Comparison of ENCODE assay signal across 15 cellular contexts in the genomic region with DNA sequence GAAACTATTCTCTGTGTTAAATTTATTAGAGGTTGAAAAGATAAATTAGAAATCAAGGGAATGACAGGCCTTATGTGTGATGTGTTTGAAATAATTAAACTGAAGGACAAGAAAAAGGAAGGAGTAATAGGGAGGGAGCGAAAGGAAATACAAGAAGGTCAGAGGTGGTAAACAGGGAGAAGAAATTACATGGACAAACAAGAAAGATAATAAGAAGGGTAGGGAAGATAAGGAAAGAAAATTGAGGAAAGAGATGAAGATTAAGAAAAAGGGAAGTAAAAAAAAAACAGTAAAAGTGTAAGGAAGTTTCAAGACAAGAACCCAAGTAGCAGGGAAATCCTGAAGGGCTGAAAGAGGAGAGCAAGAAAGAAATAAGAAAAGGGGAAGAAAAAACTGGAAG. TPM values are rescaled to one million over a fixed set of nuclear protein-coding genes. Genes with fewer than 3 reads are reported as not detected.
A peak's percentile ranks its signal among the peaks of the same experiment; 100 is the strongest.
DNase-seq lines count a peak whose midpoint lies in the region; ATAC-seq and TF ChIP-seq lines count a peak whose summit lies in the region.
"Had no signal": no experiment of that assay in that cellular context is flagged by ENCODE, and none has a peak within 500 bp of the region (broad histone marks: within the 10 kb centered on the region; RNA-seq: fewer than 3 reads in every experiment).

No MANE protein-coding gene starts in this region.

- no peak for DNase-seq in CD8-positive, alpha-beta memory T cell
- DNase-seq in PC-9 (no peak), neural crest cell (ENCODE audit: low read depth, low spot score) (no peak), right cardiac atrium (no peak)
- DNase-seq in effector memory CD4-positive, alpha-beta T cell: no peak
- DNase-seq in central memory CD4-positive, alpha-beta T cell: no peak
- DNase-seq in activated CD4-positive, alpha-beta memory T cell treated with anti-CD3 and anti-CD28 coated beads for 36 hours: no peak
- DNase-seq: activated CD4-positive, alpha-beta T cell treated with anti-CD3 and anti-CD28 coated beads, Interleukin-2, amount 50 U/mL, for 1 hour; activated naive CD4-positive, alpha-beta T cell treated with anti-CD3 and anti-CD28 coated beads for 36 hours; cortex of kidney; NCI-H774; stimulated activated CD4-positive, alpha-beta T cell treated with anti-CD3 and anti-CD28 coated beads, Interleukin-2, amount 100 ng/mL, for 24 hours had no signal

- H3K27ac ChIP-seq in CD8-positive, alpha-beta memory T cell (ENCODE audit: low read depth, low read length): no peak overlapping the region
- peak overlapping the region; percentile 55 for H3K27ac ChIP-seq in PC-9
- H3K27ac ChIP-seq in effector memory CD4-positive, alpha-beta T cell (ENCODE audit: insufficient read depth, low read length, poor library complexity, severe bottlenecking): no peak overlapping the region
- H3K27ac ChIP-seq in right cardiac atrium (ENCODE audit: low read length): no peak overlapping the region
- H3K27ac ChIP-seq: prostate gland had no signal

- no TSS peak for BruUV-seq in PC-9 (replicated peaks; lab: Mats Ljungman, UMichigan)

- no peaks in the 10 kb centered on the region for H3K36me3 ChIP-seq in CD8-positive, alpha-beta memory T cell (ENCODE audit: insufficient read depth, low read length)
- H3K36me3 ChIP-seq in PC-9 (ENCODE audit: low read depth): no peaks in the 10 kb centered on the region
- peaks cover 10% of the 10 kb centered on the region for H3K36me3 ChIP-seq in effector memory CD4-positive, alpha-beta T cell (ENCODE audit: control insufficient read depth, insufficient read depth, low read length)
- H3K36me3 ChIP-seq: prostate gland had no signal

- no peaks in the 10 kb centered on the region for H3K27me3 ChIP-seq in CD8-positive, alpha-beta memory T cell (ENCODE audit: insufficient read depth, low read length, poor library complexity, severe bottlenecking)
- H3K27me3 ChIP-seq in PC-9 (ENCODE audit: insufficient read depth, low read depth) (no peaks in the 10 kb centered on the region), right cardiac atrium (ENCODE audit: control insufficient read depth, insufficient read depth) (no peaks in the 10 kb centered on the region)
- H3K27me3 ChIP-seq in effector memory CD4-positive, alpha-beta T cell (replicated peaks; ENCODE audit: control insufficient read depth, insufficient read depth, low read length, poor library complexity, severe bottlenecking): no peaks in the 10 kb centered on the region

- peak overlapping the region; percentile 44; the same call in 1 of the 2 replicates for H3K4me2 ChIP-seq in PC-9

- no peaks in the 10 kb centered on the region for H3K27me3 Mint-ChIP-seq in CD8-positive, alpha-beta memory T cell
- no peaks in the 10 kb centered on the region for H3K27me3 Mint-ChIP-seq in dendritic cell treated with granulocyte-macrophage colony-stimulating factor and Interleukin-4, amounts not matched to agents 40 ng/mL and 50 ng/mL, for 4 days
- H3K27me3 Mint-ChIP-seq in neural crest cell (ENCODE audit: low read depth): no peaks in the 10 kb centered on the region
- H3K27me3 Mint-ChIP-seq in activated CD4-positive, alpha-beta memory T cell treated with anti-CD3 and anti-CD28 coated beads for 36 hours: no peaks in the 10 kb centered on the region

- no peaks in the 10 kb centered on the region for H3K9me3 ChIP-seq in CD8-positive, alpha-beta memory T cell (ENCODE audit: low read length)
- no peaks in the 10 kb centered on the region for H3K9me3 ChIP-seq in PC-9 (ENCODE audit: insufficient read depth, low read depth)
- H3K9me3 ChIP-seq in effector memory CD4-positive, alpha-beta T cell (ENCODE audit: control insufficient read depth, low read length): no peaks in the 10 kb centered on the region
- H3K9me3 ChIP-seq in right cardiac atrium (ENCODE audit: control insufficient read depth, low read length): no peaks in the 10 kb centered on the region
- H3K9me3 ChIP-seq: prostate gland had no signal

- no peaks in the 10 kb centered on the region for H4K20me1 ChIP-seq in PC-9 (ENCODE audit: insufficient read depth)

- H3K9me3 Mint-ChIP-seq in CD8-positive, alpha-beta memory T cell: no peaks in the 10 kb centered on the region
- H3K9me3 Mint-ChIP-seq in dendritic cell treated with granulocyte-macrophage colony-stimulating factor and Interleukin-4, amounts not matched to agents 40 ng/mL and 50 ng/mL, for 4 days: no peaks in the 10 kb centered on the region
- no peaks in the 10 kb centered on the region for H3K9me3 Mint-ChIP-seq in neural crest cell
- no peaks in the 10 kb centered on the region for H3K9me3 Mint-ChIP-seq in activated CD4-positive, alpha-beta memory T cell treated with anti-CD3 and anti-CD28 coated beads for 36 hours
- H3K9me3 Mint-ChIP-seq: activated naive CD4-positive, alpha-beta T cell treated with anti-CD3 and anti-CD28 coated beads for 36 hours; stimulated activated effector memory CD8-positive, alpha-beta T cell treated with anti-CD3 and anti-CD28 coated beads, Interleukin-12 subunit alpha, Interleukin-12 subunit beta, amount 100 ng/mL, for 72 hours had no signal

- POLR2A ChIA-PET in CD8-positive, alpha-beta memory T cell (lab: Charles Lee): no interaction called here
- POLR2A ChIA-PET in PC-9 (lab: Charles Lee; ENCODE audit: unreplicated experiment): interaction anchor here (0.6 kb wide), 4 partner anchors 10 to 24 kb away, joined by 3 to 7 read pairs (median 6); no protein-coding TSS in a partner anchor
- POLR2A ChIA-PET in activated CD4-positive, alpha-beta memory T cell treated with anti-CD3 and anti-CD28 coated beads for 36 hours (lab: Charles Lee): no interaction called here

- intact Hi-C loops in PC-9 (cut with micrococcal nuclease; ENCODE audit: unreplicated experiment) (loop anchor here (2.0 kb wide), 1 partner anchor 21 kb away; no protein-coding TSS in a partner anchor), right cardiac atrium (cut with DNase I) (no loop called here)
- intact Hi-C loops in dendritic cell treated with granulocyte-macrophage colony-stimulating factor and Interleukin-4, amounts not matched to agents 40 ng/mL and 50 ng/mL, for 4 days (cut with micrococcal nuclease): no loop called here
- intact Hi-C loops in activated CD4-positive, alpha-beta memory T cell treated with anti-CD3 and anti-CD28 coated beads for 36 hours (cut with micrococcal nuclease): no loop called here

- ATAC-seq in right cardiac atrium: no peak
- ATAC-seq: stimulated activated effector memory CD8-positive, alpha-beta T cell treated with anti-CD3 and anti-CD28 coated beads, Interleukin-12 subunit alpha, Interleukin-12 subunit beta, amount 100 ng/mL, for 72 hours had no signal

- H3K79me2 ChIP-seq in PC-9 (ENCODE audit: low read depth): no peaks in the 10 kb centered on the region

- H3K27ac Mint-ChIP-seq in CD8-positive, alpha-beta memory T cell: peak overlapping the region in 6 of 8 donors; percentile 9 to 57 (median 32)
- peak overlapping the region; percentile 61 for H3K27ac Mint-ChIP-seq in dendritic cell treated with granulocyte-macrophage colony-stimulating factor and Interleukin-4, amounts not matched to agents 40 ng/mL and 50 ng/mL, for 4 days
- peak overlapping the region; percentile 2 for H3K27ac Mint-ChIP-seq in neural crest cell (ENCODE audit: unreplicated experiment)
- no peak overlapping the region for H3K27ac Mint-ChIP-seq in activated CD4-positive, alpha-beta memory T cell treated with anti-CD3 and anti-CD28 coated beads for 36 hours
- H3K27ac Mint-ChIP-seq: activated naive CD4-positive, alpha-beta T cell treated with anti-CD3 and anti-CD28 coated beads for 36 hours had no signal

- CTCF ChIA-PET in CD8-positive, alpha-beta memory T cell (lab: Charles Lee): no interaction called here
- CTCF ChIA-PET in PC-9 (lab: Charles Lee): no interaction called here
- CTCF ChIA-PET in activated CD4-positive, alpha-beta memory T cell treated with anti-CD3 and anti-CD28 coated beads for 36 hours (lab: Charles Lee): no interaction called here

- peaks cover 5% of the 10 kb centered on the region; the same call in 1 of the 2 replicates for H3K9me2 ChIP-seq in PC-9 (ENCODE audit: insufficient read depth)

- no peak for TF ChIP-seq CTCF in PC-9 (conservative IDR thresholded peaks at IDR 0.05)
- no peak for TF ChIP-seq CTCF in neural crest cell (conservative IDR thresholded peaks at IDR 0.05)

- H3K4me3 ChIP-seq in CD8-positive, alpha-beta memory T cell (ENCODE audit: low read length): no peak overlapping the region
- no peak overlapping the region for H3K4me3 ChIP-seq in PC-9
- H3K4me3 ChIP-seq in effector memory CD4-positive, alpha-beta T cell (ENCODE audit: insufficient read depth, low read depth, low read length, poor library complexity, severe bottlenecking): no peak overlapping the region
- no peak overlapping the region for H3K4me3 ChIP-seq in right cardiac atrium (ENCODE audit: low read length)
- H3K4me3 ChIP-seq: prostate gland had no signal

- H3K36me3 Mint-ChIP-seq in CD8-positive, alpha-beta memory T cell: peaks cover 0 to 50% (median 14%) of the 10 kb centered on the region in 3 donors
- H3K36me3 Mint-ChIP-seq in dendritic cell treated with granulocyte-macrophage colony-stimulating factor and Interleukin-4, amounts not matched to agents 40 ng/mL and 50 ng/mL, for 4 days (ENCODE audit: low read depth): peaks cover 40% of the 10 kb centered on the region
- peaks cover 10% of the 10 kb centered on the region for H3K36me3 Mint-ChIP-seq in neural crest cell (ENCODE audit: low read depth)
- peaks cover 14% of the 10 kb centered on the region for H3K36me3 Mint-ChIP-seq in activated CD4-positive, alpha-beta memory T cell treated with anti-CD3 and anti-CD28 coated beads for 36 hours

- H2AFZ ChIP-seq in PC-9: no peak overlapping the region

- H3F3A ChIP-seq in PC-9 (ENCODE audit: insufficient read depth, low read depth): peaks cover 5% of the 10 kb centered on the region

- 100% methylated on average over 1 of the region's 1 CpG for WGBS in right cardiac atrium

- H3K4me1 Mint-ChIP-seq in CD8-positive, alpha-beta memory T cell: peaks cover 0 to 6% (median 0%) of the 10 kb centered on the region in 3 donors
- peaks cover 36% of the 10 kb centered on the region for H3K4me1 Mint-ChIP-seq in dendritic cell treated with granulocyte-macrophage colony-stimulating factor and Interleukin-4, amounts not matched to agents 40 ng/mL and 50 ng/mL, for 4 days (ENCODE audit: low read depth)
- H3K4me1 Mint-ChIP-seq in neural crest cell: peaks cover 12% of the 10 kb centered on the region
- H3K4me1 Mint-ChIP-seq in activated CD4-positive, alpha-beta memory T cell treated with anti-CD3 and anti-CD28 coated beads for 36 hours (ENCODE audit: low read depth): peaks cover 19% of the 10 kb centered on the region

- no peak overlapping the region for H3K4me3 Mint-ChIP-seq in CD8-positive, alpha-beta memory T cell
- no peak overlapping the region for H3K4me3 Mint-ChIP-seq in dendritic cell treated with granulocyte-macrophage colony-stimulating factor and Interleukin-4, amounts not matched to agents 40 ng/mL and 50 ng/mL, for 4 days
- no peak overlapping the region for H3K4me3 Mint-ChIP-seq in neural crest cell
- no peak overlapping the region for H3K4me3 Mint-ChIP-seq in activated CD4-positive, alpha-beta memory T cell treated with anti-CD3 and anti-CD28 coated beads for 36 hours
- H3K4me3 Mint-ChIP-seq: activated naive CD4-positive, alpha-beta T cell treated with anti-CD3 and anti-CD28 coated beads for 36 hours; stimulated activated effector memory CD8-positive, alpha-beta T cell treated with anti-CD3 and anti-CD28 coated beads, Interleukin-12 subunit alpha, Interleukin-12 subunit beta, amount 100 ng/mL, for 72 hours had no signal

- no peaks in the 10 kb centered on the region for H3K4me1 ChIP-seq in CD8-positive, alpha-beta memory T cell (ENCODE audit: insufficient read depth, low read length)
- H3K4me1 ChIP-seq in PC-9 (replicated peaks; ENCODE audit: insufficient read depth): peaks cover 20% of the 10 kb centered on the region
- no peaks in the 10 kb centered on the region for H3K4me1 ChIP-seq in effector memory CD4-positive, alpha-beta T cell (ENCODE audit: control insufficient read depth, insufficient read depth, low read length, poor library complexity, severe bottlenecking)
- H3K4me1 ChIP-seq in right cardiac atrium (ENCODE audit: control insufficient read depth, insufficient read depth, low read length): no peaks in the 10 kb centered on the region

RNA-seq across cellular contexts. Expression of gene ANXA2, which starts 26.2 kb away (rescaled TPM):
- total RNA-seq in CD8-positive, alpha-beta memory T cell: 100 to 1,000 TPM; 212 to 219 TPM
- 471 TPM for polyA plus RNA-seq in CD8-positive, alpha-beta memory T cell
- total RNA-seq in PC-9 (2021) (1,720 and 1,743 TPM in 2 replicates), neural crest cell (122 and 129 TPM in 2 replicates), right cardiac atrium (100 to 1,000 TPM; 126 to 293 (median 224) TPM)
- polyA plus RNA-seq in right cardiac atrium: 240 TPM
- 100 to 1,000 TPM; 131 to 132 TPM for total RNA-seq in activated CD4-positive, alpha-beta memory T cell treated with anti-CD3 and anti-CD28 coated beads for 36 hours

RNA-seq across cellular contexts. Expression of gene ICE2, which starts 54.9 kb away (rescaled TPM):
- total RNA-seq in CD8-positive, alpha-beta memory T cell: 10 to 100 TPM; 51.7 to 59.5 TPM
- 57.5 TPM for polyA plus RNA-seq in CD8-positive, alpha-beta memory T cell
- total RNA-seq in PC-9 (2021) (64.1 and 67.5 TPM in 2 replicates), neural crest cell (69.7 and 80.3 TPM in 2 replicates), right cardiac atrium (10 to 100 TPM; 27.4 to 31.3 (median 30.1) TPM)
- 11.0 TPM for polyA plus RNA-seq in right cardiac atrium
- 10 to 100 TPM; 66.0 to 71.3 TPM for total RNA-seq in activated CD4-positive, alpha-beta memory T cell treated with anti-CD3 and anti-CD28 coated beads for 36 hours
